8 cellular contexts compared by ENCODE assay signal in the genomic region with DNA sequence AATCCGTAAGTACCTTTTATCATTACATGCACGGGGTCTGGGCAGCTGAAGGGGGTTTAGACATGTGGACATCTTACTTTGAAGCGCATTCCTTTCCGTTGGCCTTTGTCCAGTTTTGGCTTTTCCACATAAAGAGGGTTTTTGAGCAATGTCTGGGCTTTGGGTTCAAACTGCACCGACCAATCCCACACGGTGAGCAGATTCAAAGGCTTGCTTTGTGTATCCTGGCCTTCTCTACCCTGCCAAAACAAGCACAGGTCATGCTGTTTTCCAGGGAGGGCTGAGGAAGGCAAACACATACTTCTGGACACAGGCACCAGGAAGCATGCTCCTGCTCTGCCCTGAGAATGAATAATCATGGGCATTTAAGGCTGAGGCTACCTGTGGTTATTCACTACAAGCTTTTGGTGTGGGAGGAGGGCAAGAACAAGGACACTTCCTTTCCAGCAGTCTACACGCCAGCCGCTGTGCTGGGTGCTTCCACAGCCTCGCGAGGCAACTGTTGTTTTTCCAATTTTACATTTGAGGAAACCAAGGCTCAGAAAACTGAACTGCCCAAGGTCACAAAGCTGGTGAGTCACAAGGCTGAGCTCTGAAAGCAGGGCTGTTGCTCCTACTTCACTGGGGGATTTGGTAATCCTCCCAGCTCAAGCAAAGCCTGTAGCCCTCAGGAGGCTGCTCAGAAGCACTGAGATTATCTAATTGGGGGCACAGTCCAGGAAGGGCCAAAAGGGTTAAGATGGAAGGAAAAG. TPM values are rescaled to one million over a fixed set of nuclear protein-coding genes. Genes with fewer than 3 reads are reported as not detected.
DNase-seq lines count a peak whose midpoint lies in the region; ATAC-seq and TF ChIP-seq lines count a peak whose summit lies in the region.

No MANE protein-coding gene starts in this region.

- no peak overlapping the region for H3K4me2 ChIP-seq in neural progenitor cell

- TF ChIP-seq POLR2A in erythroblast (IDR thresholded peaks at IDR 0.05; ENCODE audit: low read length) = no peak

- H4K20me1 ChIP-seq in neural progenitor cell (ENCODE audit: low read depth) = no peaks in the 10 kb centered on the region

- H3K9me3 ChIP-seq in esophagus (ENCODE audit: control insufficient read depth in 2 of 2, insufficient read depth in 1 of 2, low read depth in 1 of 2, low read length in 1 of 2) = no peaks in the 10 kb centered on the region
- no peaks in the 10 kb centered on the region for H3K9me3 ChIP-seq in neural progenitor cell (ENCODE audit: low read depth)
- H3K9me3 ChIP-seq in naive thymus-derived CD4-positive, alpha-beta T cell (ENCODE audit: control insufficient read depth in 2 of 3, low read length in 3 of 3) = no peaks in the 10 kb centered on the region

- H3K27ac Mint-ChIP-seq in neural progenitor cell = peak overlapping the region; percentile 22
- H3K27ac Mint-ChIP-seq in naive thymus-derived CD4-positive, alpha-beta T cell = peak overlapping the region in 3 of 9 donors; percentile 3 to 76 (median 67)

- H3K36me3 ChIP-seq in esophagus (ENCODE audit: control insufficient read depth in 2 of 2, insufficient read depth in 2 of 2, low read length in 1 of 2) (peaks cover 0 to 11% of the 10 kb centered on the region in 2 donors), neural progenitor cell (no peaks in the 10 kb centered on the region)
- peaks cover 0 to 54% (median 0%) of the 10 kb centered on the region in 3 experiments for H3K36me3 ChIP-seq in naive thymus-derived CD4-positive, alpha-beta T cell (ENCODE audit: control insufficient read depth in 2 of 3, insufficient read depth in 3 of 3, low read length in 3 of 3)

- peak; percentile 76 for DNase-seq in COLO829 (ENCODE audit: low spot score)
- peak; percentile 83 for DNase-seq in NOMO-1 treated with DMSO at 0.1 percent for 48 hours (lab: John Stamatoyannopoulos, UW; ENCODE audit: unreplicated experiment)
- DNase-seq in neural progenitor cell (ENCODE audit: low spot score) = no peak
- DNase-seq in NCI-H1436 treated with DMSO at 0.1 percent for 48 hours (lab: John Stamatoyannopoulos, UW) = no peak
- DNase-seq in erythroblast (lab: John Stamatoyannopoulos, UW) = no peak
- no peak for DNase-seq in naive thymus-derived CD4-positive, alpha-beta T cell

- H3K4me1 ChIP-seq in esophagus (ENCODE audit: control insufficient read depth in 2 of 2, insufficient read depth in 2 of 2, low read length in 1 of 2) (peaks cover 0 to 17% of the 10 kb centered on the region in 2 donors), neural progenitor cell (no peaks in the 10 kb centered on the region)
- no peaks in the 10 kb centered on the region for H3K4me1 ChIP-seq in naive thymus-derived CD4-positive, alpha-beta T cell (ENCODE audit: control insufficient read depth in 2 of 2, insufficient read depth in 2 of 2, low read length in 2 of 2)

- H3K9me3 Mint-ChIP-seq in neural progenitor cell = no peaks in the 10 kb centered on the region
- no peaks in the 10 kb centered on the region for H3K9me3 Mint-ChIP-seq in naive thymus-derived CD4-positive, alpha-beta T cell

- H3K4me3 ChIP-seq in esophagus (ENCODE audit: low read depth in 1 of 2, low read length in 2 of 2) (no peak overlapping the region), neural progenitor cell (no peak overlapping the region)
- no peak overlapping the region for H3K4me3 ChIP-seq in naive thymus-derived CD4-positive, alpha-beta T cell (ENCODE audit: low read length)

- peaks cover 10% of the 10 kb centered on the region for H3K4me1 Mint-ChIP-seq in neural progenitor cell
- peaks cover 0 to 9% (median 7%) of the 10 kb centered on the region in 7 donors for H3K4me1 Mint-ChIP-seq in naive thymus-derived CD4-positive, alpha-beta T cell

- 64 to 67% methylated on average over 10 of the region's 10 CpGs for WGBS in esophagus, 2 donors

- H3K27me3 ChIP-seq in esophagus (ENCODE audit: control insufficient read depth in 1 of 2, insufficient read depth in 2 of 2, low read length in 2 of 2) = no peaks in the 10 kb centered on the region
- no peaks in the 10 kb centered on the region for H3K27me3 ChIP-seq in neural progenitor cell
- no peaks in the 10 kb centered on the region for H3K27me3 ChIP-seq in naive thymus-derived CD4-positive, alpha-beta T cell (ENCODE audit: control insufficient read depth in 2 of 2, insufficient read depth in 2 of 2, low read length in 2 of 2)

- peaks cover 6% of the 10 kb centered on the region for H3K27me3 Mint-ChIP-seq in neural progenitor cell (ENCODE audit: insufficient read depth, low read depth)
- H3K27me3 Mint-ChIP-seq in naive thymus-derived CD4-positive, alpha-beta T cell = no peaks in the 10 kb centered on the region

- ATAC-seq in HG03439 (IDR thresholded peaks at IDR 0.05; ENCODE audit: unreplicated experiment) = no peak
- no peak for ATAC-seq in naive thymus-derived CD4-positive, alpha-beta T cell

- H3K9ac ChIP-seq in neural progenitor cell = no peak overlapping the region

- no peaks in the 10 kb centered on the region for H3K79me2 ChIP-seq in neural progenitor cell (ENCODE audit: low read depth)

- H2AFZ ChIP-seq in neural progenitor cell (replicated peaks) = no peak overlapping the region

- H3K36me3 Mint-ChIP-seq in neural progenitor cell = peaks cover 30% of the 10 kb centered on the region
- H3K36me3 Mint-ChIP-seq in naive thymus-derived CD4-positive, alpha-beta T cell = peaks cover 6 to 37% (median 12%) of the 10 kb centered on the region in 5 donors

- H3K27ac ChIP-seq in esophagus (ENCODE audit: low read depth in 2 of 2, low read length in 1 of 2) (peak overlapping the region; percentile 76 to 78), neural progenitor cell (no peak overlapping the region)
- H3K27ac ChIP-seq in naive thymus-derived CD4-positive, alpha-beta T cell (ENCODE audit: low read depth, low read length) = no peak overlapping the region

- H3K4me3 Mint-ChIP-seq in neural progenitor cell = no peak overlapping the region
- no peak overlapping the region for H3K4me3 Mint-ChIP-seq in naive thymus-derived CD4-positive, alpha-beta T cell

- POLR2A ChIA-PET in naive thymus-derived CD4-positive, alpha-beta T cell (lab: Charles Lee) = interaction anchor here (0.8 kb wide), 1 partner anchor 33 kb away, joined by 5 read pairs; no protein-coding TSS in a partner anchor

- CTCF ChIA-PET in naive thymus-derived CD4-positive, alpha-beta T cell (lab: Charles Lee) = interaction anchor here (0.8 to 6.1 kb wide), 6 partner anchors 8 to 378 kb away, joined by 3 to 84 read pairs (median 4); no protein-coding TSS in a partner anchor

- intact Hi-C loops in naive thymus-derived CD4-positive, alpha-beta T cell (cut with micrococcal nuclease) = loop anchor here (2.0 to 10.0 kb wide), 4 partner anchors 59 to 1188 kb away; a partner anchor contains a TSS

- TF ChIP-seq CTCF in neural progenitor cell (IDR thresholded peaks at IDR 0.05) = no peak

- H3F3A ChIP-seq in neural progenitor cell (ENCODE audit: low read depth) = no peaks in the 10 kb centered on the region

RNA-seq across cellular contexts. Expression of a gene that starts 59.8 kb away (rescaled TPM):
- 10 to 100 TPM; 31.9 to 34.9 TPM for polyA plus RNA-seq in esophagus
- 64.2 and 80.5 TPM in 2 replicates for total RNA-seq in neural progenitor cell (ENCODE audit: low replicate concordance)
- total RNA-seq in naive thymus-derived CD4-positive, alpha-beta T cell = 10 to 100 TPM; 46.9 to 66.5 (median 60.1) TPM
- polyA plus RNA-seq in naive thymus-derived CD4-positive, alpha-beta T cell = 10 to 100 TPM; 83.9 to 86.1 TPM

Comparison
In these comparisons a context has a peak if more than half of its experiments do, and no peak if none do; other contexts are left out.
1. DNase-seq: peak in COLO829 (single experiment) and NOMO-1 treated with DMSO at 0.1 percent for 48 hours (single experiment); none in neural progenitor cell (single experiment), NCI-H1436 treated with DMSO at 0.1 percent for 48 hours (single experiment), erythroblast (0 of 2) and naive thymus-derived CD4-positive, alpha-beta T cell (0 of 9).
2. H3K27ac ChIP-seq: peak in esophagus (2 of 2); none in neural progenitor cell (single experiment) and naive thymus-derived CD4-positive, alpha-beta T cell (single experiment).